Comparison of ENCODE assay signal across 8 cellular contexts in the genomic region with DNA sequence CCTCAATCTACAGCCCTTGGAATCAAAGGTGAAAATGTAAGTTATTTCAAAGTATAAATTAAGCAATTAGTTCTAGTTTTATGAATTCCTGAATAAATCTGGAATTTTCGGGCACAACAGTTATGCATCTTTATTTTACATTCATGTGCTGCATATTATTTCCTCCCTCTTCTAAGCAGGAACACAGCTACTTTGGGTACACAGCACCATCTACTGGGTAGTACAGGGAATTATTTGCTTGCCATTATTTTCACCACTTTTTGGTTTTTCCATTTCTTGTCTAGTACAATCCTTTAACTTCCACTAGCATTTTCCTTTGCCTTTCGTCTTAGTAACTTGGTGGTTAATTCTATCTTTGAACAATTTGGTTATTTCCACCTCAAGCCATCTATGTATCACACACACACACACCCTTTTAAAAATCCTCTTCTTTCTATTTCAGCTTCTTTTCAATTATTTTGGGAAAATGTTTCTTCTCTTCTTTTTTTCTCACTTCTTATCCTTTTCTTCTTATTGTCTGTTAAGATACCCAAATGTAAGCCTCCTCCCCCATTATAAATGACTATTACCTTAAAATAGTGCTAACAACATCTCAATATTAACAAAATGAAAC.
A peak's percentile ranks its signal among the peaks of the same experiment; 100 is the strongest.
DNase-seq lines count a peak whose midpoint lies in the region; ATAC-seq and TF ChIP-seq lines count a peak whose summit lies in the region.

No MANE protein-coding gene starts in this region.

- H3K9me3 ChIP-seq in HEK293 (ENCODE audit: control insufficient read depth, insufficient read depth, low read depth, low read length) (no peaks in the 10 kb centered on the region), skeletal muscle satellite cell (replicated peaks; ENCODE audit: low read length) (no peaks in the 10 kb centered on the region)

- H3K27me3 ChIP-seq in dorsolateral prefrontal cortex (no peaks in the 10 kb centered on the region), skeletal muscle satellite cell (ENCODE audit: control insufficient read depth, insufficient read depth, low read length) (no peaks in the 10 kb centered on the region)

- TF ChIP-seq CTCF in HEK293 (tag by site-specific recombination; IDR thresholded peaks at IDR 0.05), result peak; percentile 48
- peak in 47 of 56 donors; percentile 14 to 54 (median 35) for TF ChIP-seq CTCF in dorsolateral prefrontal cortex (IDR thresholded peaks at IDR 0.05 in 54 of 56, conservative IDR thresholded peaks at IDR 0.05 in 2 of 56; ENCODE audit: low read depth in 1 of 56, partially characterized antibody in 56 of 56)

- H3K9ac ChIP-seq in skeletal muscle satellite cell (ENCODE audit: low read depth, low read length), result peak overlapping the region; percentile 58

- POLR2A ChIA-PET in HEK293 (lab: Yijun Ruan, JAX), result no interaction called here

- H3K27ac ChIP-seq in HEK293 (ENCODE audit: extremely low read depth, low read depth, low read length) (no peak overlapping the region), dorsolateral prefrontal cortex (no peak overlapping the region)

- DNase-seq in COLO668 (lab: John Stamatoyannopoulos, UW; ENCODE audit: unreplicated experiment) (peak; percentile 2), NOMO-1 (lab: John Stamatoyannopoulos, UW; ENCODE audit: unreplicated experiment in 2 of 2) (peak; percentile 33 to 79), dorsolateral prefrontal cortex (no peak)
- DNase-seq in NK-92 treated with Interleukin-12 subunit alpha and Interleukin-12 subunit beta, amount 100 ng/mL, for 24 hours (lab: John Stamatoyannopoulos, UW), result no peak

- H3K4me1 ChIP-seq in HEK293 (ENCODE audit: control insufficient read depth, insufficient read depth, low read length) (no peaks in the 10 kb centered on the region), skeletal muscle satellite cell (ENCODE audit: control insufficient read depth, insufficient read depth, low read length) (peaks cover 29% of the 10 kb centered on the region)

- H3K36me3 ChIP-seq in HEK293 (ENCODE audit: control insufficient read depth in 2 of 2, insufficient read depth in 1 of 2, low read length in 2 of 2), result no peaks in the 10 kb centered on the region
- no peaks in the 10 kb centered on the region for H3K36me3 ChIP-seq in skeletal muscle satellite cell (ENCODE audit: insufficient read depth, low read length)

- intact Hi-C loops in dorsolateral prefrontal cortex (cut with DNase I), result no loop called here

- ATAC-seq in HG02759 (IDR thresholded peaks at IDR 0.05; ENCODE audit: unreplicated experiment) (no peak), HG03045 (IDR thresholded peaks at IDR 0.05; ENCODE audit: unreplicated experiment) (no peak)

- CTCF ChIA-PET in HEK293 (lab: Yijun Ruan, JAX), result interaction anchor here (0.6 to 3.9 kb wide), 13 partner anchors 9 to 1932 kb away, joined by 3 to 31 read pairs (median 3); no protein-coding TSS in a partner anchor

- H3K4me2 ChIP-seq in skeletal muscle satellite cell (ENCODE audit: low read length), result peak overlapping the region; percentile 60

- H3K4me3 ChIP-seq in HEK293 (ENCODE audit: low read depth, low read length), result no peak overlapping the region
- no peak overlapping the region for H3K4me3 ChIP-seq in dorsolateral prefrontal cortex
- H3K4me3 ChIP-seq in skeletal muscle satellite cell (ENCODE audit: low read length), result no peak overlapping the region

TF ChIP-seq in HEK293, 187 proteins besides CTCF, POLR2A, EP300 and RAD21 (continues in another document):
- TF ChIP-seq SETDB1 (IDR thresholded peaks at IDR 0.05; ENCODE audit: insufficient read length, low read length), result peak; percentile 88
- no peak for TF ChIP-seq ZNF174 (tag by site-specific recombination; IDR thresholded peaks at IDR 0.05)
- no peak for TF ChIP-seq ZSCAN18 (tag by site-specific recombination; IDR thresholded peaks at IDR 0.05)
- TF ChIP-seq GLI2 (tag by site-specific recombination; IDR thresholded peaks at IDR 0.05; ENCODE audit: borderline replicate concordance, low read depth), result no peak
- no peak for TF ChIP-seq ZNF585B (tag by site-specific recombination; IDR thresholded peaks at IDR 0.05)
- TF ChIP-seq ZSCAN30 (tag by site-specific recombination; IDR thresholded peaks at IDR 0.05), result no peak
- no peak for TF ChIP-seq ZBTB8A (tag by site-specific recombination; IDR thresholded peaks at IDR 0.05)
- no peak for TF ChIP-seq INSM2 (tag by site-specific recombination; IDR thresholded peaks at IDR 0.05)
- no peak for TF ChIP-seq ZNF658 (tag by site-specific recombination; IDR thresholded peaks at IDR 0.05)
- TF ChIP-seq PRDM1 (tag by site-specific recombination; IDR thresholded peaks at IDR 0.05), result 0 out of 2 replicates have a peak, but pooled peaks have one; percentile 7
- TF ChIP-seq ZNF654 (tag by site-specific recombination; IDR thresholded peaks at IDR 0.05; ENCODE audit: low read depth), result peak; percentile 92
- no peak for TF ChIP-seq ZNF26 (tag by site-specific recombination; IDR thresholded peaks at IDR 0.05)
- no peak for TF ChIP-seq KLF10 (tag by site-specific recombination; IDR thresholded peaks at IDR 0.05)
- TF ChIP-seq ZNF214 (tag by site-specific recombination; IDR thresholded peaks at IDR 0.05; ENCODE audit: borderline replicate concordance), result no peak
- TF ChIP-seq ZBTB11 (tag by site-specific recombination; conservative IDR thresholded peaks at IDR 0.05; ENCODE audit: low read depth), result peak; percentile 71
- peak; percentile 98 for TF ChIP-seq ZNF2 (tag by site-specific recombination; IDR thresholded peaks at IDR 0.05)

Comparison
In these comparisons a context has a peak if more than half of its experiments do, and no peak if none do; other contexts are left out.
1. DNase-seq: peak in COLO668 (single experiment) and NOMO-1 (2 of 2); none in dorsolateral prefrontal cortex (0 of 10) and NK-92 treated with Interleukin-12 subunit alpha and Interleukin-12 subunit beta, amount 100 ng/mL, for 24 hours (single experiment).